ENCODE assay signal across 21 cellular contexts in genomic region chr16:84728853-84729424, GRCh38. TPM values are rescaled to one million over a fixed set of nuclear protein-coding genes. Genes with fewer than 3 reads are reported as not detected.
A peak's percentile ranks its signal among the peaks of the same experiment; 100 is the strongest.
DNase-seq lines count a peak whose midpoint lies in the region; ATAC-seq and TF ChIP-seq lines count a peak whose summit lies in the region.
"Had no signal": no experiment of that assay in that cellular context is flagged by ENCODE, and none has a peak within 500 bp of the region (broad histone marks: within the 10 kb centered on the region; RNA-seq: fewer than 3 reads in every experiment).

No MANE protein-coding gene starts in this region.

- H3K9me3 ChIP-seq in GM23248 (ENCODE audit: low read depth) = no peaks in the 10 kb centered on the region
- H3K9me3 ChIP-seq in RWPE2 (ENCODE audit: severe bottlenecking) = no peaks in the 10 kb centered on the region
- H3K9me3 ChIP-seq in smooth muscle cell (replicated peaks; ENCODE audit: low read depth) = no peaks in the 10 kb centered on the region
- H3K9me3 ChIP-seq: esophagus squamous epithelium, heart left ventricle, SJCRH30 had no signal

- H4K20me1 ChIP-seq in GM23248 (ENCODE audit: insufficient read depth) (peaks cover 3% of the 10 kb centered on the region; the same call in 1 of the 2 replicates), smooth muscle cell (ENCODE audit: low read depth) (peaks cover 33% of the 10 kb centered on the region)

- H3K4me2 ChIP-seq in GM23248 (ENCODE audit: unreplicated experiment) = peak overlapping the region; percentile 97
- H3K4me2 ChIP-seq in smooth muscle cell = peak overlapping the region; percentile 92

- H3K9ac ChIP-seq in GM23248 (no peak overlapping the region), smooth muscle cell (ENCODE audit: low read depth) (no peak overlapping the region)
- H3K9ac ChIP-seq: KMS-11 had no signal

- H3K27me3 ChIP-seq in GM23248 (replicated peaks; ENCODE audit: insufficient read depth) = no peaks in the 10 kb centered on the region
- no peaks in the 10 kb centered on the region for H3K27me3 ChIP-seq in RWPE2 (ENCODE audit: insufficient read depth, poor library complexity, severe bottlenecking)
- H3K27me3 ChIP-seq in foreskin keratinocyte = no peaks in the 10 kb centered on the region
- no peaks in the 10 kb centered on the region for H3K27me3 ChIP-seq in smooth muscle cell (ENCODE audit: low read depth)
- H3K27me3 ChIP-seq: esophagus squamous epithelium, heart left ventricle, SJCRH30 had no signal

- peaks cover 6% of the 10 kb centered on the region; the same call in 1 of the 2 replicates for H3K36me3 ChIP-seq in GM23248 (ENCODE audit: low read depth)
- H3K36me3 ChIP-seq in RWPE2 (ENCODE audit: low read depth) = peaks cover 23% of the 10 kb centered on the region
- H3K36me3 ChIP-seq in smooth muscle cell (ENCODE audit: low read depth) = no peaks in the 10 kb centered on the region
- H3K36me3 ChIP-seq: SJCRH30 had no signal

- WGBS in GM23248 (ENCODE audit: low coverage in 1 of 2, low lambda C conversion rate in 2 of 2, missing lambda C conversion rate in 2 of 2), 2 experiments = 97 to 98% methylated on average over 10 of the region's 10 CpGs
- WGBS in smooth muscle cell (ENCODE audit: low lambda C conversion rate) = 91% methylated on average over 10 of the region's 10 CpGs

- DNase-seq in GM23248 (no peak), RWPE2 (ENCODE audit: low spot score) (no peak), foreskin keratinocyte (no peak), smooth muscle cell (lab: John Stamatoyannopoulos, UW; ENCODE audit: unreplicated experiment) (no peak)
- no peak for DNase-seq in stimulated activated naive CD8-positive, alpha-beta T cell treated with anti-CD3 and anti-CD28 coated beads, Interleukin-15, Interleukin-2, amounts not matched to agents 100 U/mL and 50 U/mL, for 24 hours
- DNase-seq in effector CD4-positive, alpha-beta T cell = no peak
- DNase-seq: activated CD4-positive, alpha-beta T cell treated with anti-CD3 and anti-CD28 coated beads, Interleukin-2, amount 50 U/mL, for 4 hours; activated naive CD8-positive, alpha-beta T cell treated with anti-CD3 and anti-CD28 coated beads for 36 hours; activated T-cell treated with anti-CD3 and anti-CD28 coated beads, Interleukin-2, amount 50 U/mL, for 1 hour; C1 segment of cervical spinal cord; dermis blood vessel endothelial cell; esophagus squamous epithelium; heart left ventricle; NCI-H1436; NK-92 treated with Interleukin-12 subunit alpha and Interleukin-12 subunit beta, amount 100 ng/mL, for 24 hours; right cardiac atrium; SJCRH30; stimulated activated CD4-positive, alpha-beta T cell treated with anti-CD3 and anti-CD28 coated beads, Interleukin-2, amount 100 ng/mL, for 48 hours had no signal

- in situ Hi-C loops in GM23248 (cut with MboI) = loop anchor here (5.0 to 10.0 kb wide), 2 partner anchors 104 to 217 kb away; no protein-coding TSS in a partner anchor

- peaks cover 66% of the 10 kb centered on the region for H3F3A ChIP-seq in GM23248 (ENCODE audit: insufficient read depth)
- H3F3A ChIP-seq in smooth muscle cell (ENCODE audit: low read depth) = peaks cover 37% of the 10 kb centered on the region

- H3K4me1 ChIP-seq in GM23248 (ENCODE audit: insufficient read depth) = peaks cover 69% of the 10 kb centered on the region
- peaks cover 88% of the 10 kb centered on the region for H3K4me1 ChIP-seq in RWPE2 (ENCODE audit: insufficient read depth, poor library complexity, severe bottlenecking)
- H3K4me1 ChIP-seq in foreskin keratinocyte = peaks cover 52% of the 10 kb centered on the region
- peaks cover 49% of the 10 kb centered on the region for H3K4me1 ChIP-seq in smooth muscle cell (ENCODE audit: low read depth)

- H2AFZ ChIP-seq in GM23248 (no peak overlapping the region), smooth muscle cell (ENCODE audit: low read depth) (no peak overlapping the region)

- H3K79me2 ChIP-seq in GM23248 (ENCODE audit: insufficient read depth) (peaks cover 88% of the 10 kb centered on the region), smooth muscle cell (ENCODE audit: low read depth) (peaks cover 89% of the 10 kb centered on the region)

- no peak for TF ChIP-seq CTCF in RWPE2 (IDR thresholded peaks at IDR 0.05; ENCODE audit: poor library complexity, severe bottlenecking)
- no peak for TF ChIP-seq CTCF in foreskin keratinocyte (conservative IDR thresholded peaks at IDR 0.05)
- TF ChIP-seq CTCF in smooth muscle cell (IDR thresholded peaks at IDR 0.05; ENCODE audit: borderline replicate concordance, insufficient read depth, poor library complexity, severe bottlenecking) = no peak

- peak overlapping the region; percentile 88; the same call in 1 of the 2 replicates for H3K27ac ChIP-seq in GM23248
- H3K27ac ChIP-seq in RWPE2 (ENCODE audit: poor library complexity, severe bottlenecking) = peak overlapping the region; percentile 98
- H3K27ac ChIP-seq in foreskin keratinocyte = peak overlapping the region; percentile 52
- H3K27ac ChIP-seq in smooth muscle cell (ENCODE audit: low read depth) = peak overlapping the region; percentile 100

- no peaks in the 10 kb centered on the region for H3K9me2 ChIP-seq in GM23248 (ENCODE audit: insufficient read depth)

- no peak for ATAC-seq in RWPE2 (ENCODE audit: low read depth)
- no peak for ATAC-seq in foreskin keratinocyte
- ATAC-seq in stimulated activated naive CD8-positive, alpha-beta T cell treated with anti-CD3 and anti-CD28 coated beads, Interleukin-15, Interleukin-2, amounts not matched to agents 100 U/mL and 50 U/mL, for 24 hours = no peak
- ATAC-seq in activated CD4-positive, CD25-positive, alpha-beta regulatory T cell treated with anti-CD3 and anti-CD28 coated beads, Interleukin-2, amount 50 U/mL, for 24 hours = no peak
- no peak for ATAC-seq in esophagus mucosa
- ATAC-seq: heart left ventricle, right cardiac atrium had no signal

- no peak overlapping the region for H3K4me3 ChIP-seq in GM23248
- H3K4me3 ChIP-seq in RWPE2 (ENCODE audit: severe bottlenecking) = no peak overlapping the region
- no peak overlapping the region for H3K4me3 ChIP-seq in smooth muscle cell
- H3K4me3 ChIP-seq: SJCRH30 had no signal

RNA-seq across cellular contexts. Expression of gene USP10, which starts 29.1 kb away (rescaled TPM):
- total RNA-seq in GM23248 (2014; rRNA removed; shearing (Covaris generic)) = 48.3 and 51.3 TPM in 2 replicates
- 72.4 and 74.0 TPM in 2 replicates for polyA plus RNA-seq in GM23248 (2016; fragmentation: Nextera tagmentation; extraction: Ambion mirVana)
- total RNA-seq in foreskin keratinocyte = 86.1 and 88.4 TPM in 2 replicates
- polyA plus RNA-seq in foreskin keratinocyte = 35.6 and 44.9 TPM in 2 replicates
- total RNA-seq in smooth muscle cell = 47.4 and 52.5 TPM in 2 replicates
- polyA plus RNA-seq in smooth muscle cell = 56.1 and 59.0 TPM in 2 replicates
- 63.0 TPM for total RNA-seq in esophagus mucosa
